ENCODE assay signal across 1 cellular context in genomic region chr1:26378879-26379251, GRCh38.
TF ChIP-seq lines count a peak whose summit lies in the region.

No MANE protein-coding gene starts in this region.

TF ChIP-seq in GM12878, 131 proteins besides CTCF, POLR2A, EP300 and RAD21:
- TF ChIP-seq PAX5 (IDR thresholded peaks at IDR 0.05; ENCODE audit: borderline replicate concordance, low read depth, low read length), result no peak
- no peak for TF ChIP-seq HDGF (IDR thresholded peaks at IDR 0.05)
- no peak for TF ChIP-seq TCF3 (IDR thresholded peaks at IDR 0.05; ENCODE audit: borderline replicate concordance, insufficient read depth, low read depth, low read length)
- TF ChIP-seq TAF1 (IDR thresholded peaks at IDR 0.05; ENCODE audit: borderline replicate concordance, low read depth, low read length), result no peak
- no peak for TF ChIP-seq ZBED1 (IDR thresholded peaks at IDR 0.05; ENCODE audit: borderline replicate concordance)
- no peak for TF ChIP-seq DPF2 (IDR thresholded peaks at IDR 0.05)
- no peak for TF ChIP-seq RB1 (IDR thresholded peaks at IDR 0.05; ENCODE audit: borderline replicate concordance)
- TF ChIP-seq ZNF24 (IDR thresholded peaks at IDR 0.05), result no peak
- no peak for TF ChIP-seq E2F8 (IDR thresholded peaks at IDR 0.05; ENCODE audit: low read depth, partially characterized antibody)
- TF ChIP-seq NR2C2 (IDR thresholded peaks at IDR 0.05; ENCODE audit: borderline replicate concordance, control insufficient read depth, insufficient read length, low read depth), result no peak
- TF ChIP-seq SP1 (IDR thresholded peaks at IDR 0.05; ENCODE audit: low read depth, low read length), result no peak
- TF ChIP-seq ETV6 (conservative IDR thresholded peaks at IDR 0.05 in 1 of 2, IDR thresholded peaks at IDR 0.05 in 1 of 2; ENCODE audit: borderline replicate concordance in 1 of 2, low read depth in 1 of 2), result no peak
- TF ChIP-seq MXI1 (IDR thresholded peaks at IDR 0.05; ENCODE audit: low read depth, low read length), result no peak
- no peak for TF ChIP-seq BMI1 (IDR thresholded peaks at IDR 0.05; ENCODE audit: borderline replicate concordance)
- no peak for TF ChIP-seq ATF2 (IDR thresholded peaks at IDR 0.05; ENCODE audit: low read length)
- TF ChIP-seq POLR2AphosphoS5 (IDR thresholded peaks at IDR 0.05; ENCODE audit: low read length), result no peak
- no peak for TF ChIP-seq SMAD5 (IDR thresholded peaks at IDR 0.05; ENCODE audit: low read depth)
- no peak for TF ChIP-seq HDAC6 (IDR thresholded peaks at IDR 0.05; ENCODE audit: unreplicated experiment)
- no peak for TF ChIP-seq BRCA1 (IDR thresholded peaks at IDR 0.05; ENCODE audit: low read depth, low read length)
- TF ChIP-seq ZBTB40 (IDR thresholded peaks at IDR 0.05; ENCODE audit: borderline replicate concordance), result no peak
